Comparison of ENCODE assay signal across 23 cellular contexts in the genomic region with DNA sequence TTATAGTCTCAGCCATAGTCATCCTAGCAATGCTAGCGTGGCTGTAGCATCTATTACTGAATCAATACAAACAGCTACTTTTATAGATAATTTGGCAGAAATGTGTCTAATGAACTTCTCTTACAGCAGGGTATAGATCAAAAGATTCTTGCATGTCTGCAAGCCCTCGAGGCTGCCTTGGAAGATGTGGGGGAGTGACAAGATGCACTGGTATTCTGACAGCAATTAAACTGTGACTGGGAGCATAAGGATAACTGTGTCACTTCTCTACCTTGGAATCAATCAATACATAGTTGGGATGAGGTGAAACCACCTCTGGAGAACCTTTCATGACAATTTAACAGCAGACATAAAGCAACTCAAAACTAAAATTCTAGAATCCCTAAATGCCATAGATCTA. TPM values are rescaled to one million over a fixed set of nuclear protein-coding genes. Genes with fewer than 3 reads are reported as not detected.
"Had no signal": no experiment of that assay in that cellular context is flagged by ENCODE, and none has a peak within 500 bp of the region (broad histone marks: within the 10 kb centered on the region; RNA-seq: fewer than 3 reads in every experiment).

No MANE protein-coding gene starts in this region.

- DNase-seq: dermis blood vessel endothelial cell; dorsolateral prefrontal cortex; effector CD4-positive, alpha-beta T cell; effector memory CD8-positive, alpha-beta T cell; foreskin keratinocyte; heart right ventricle; hippocampal formation; left cardiac atrium; left lung; left ventricle myocardium superior; lower lobe of right lung; mesenchymal stem cell; mucosa of descending colon; naive B cell; naive thymus-derived CD8-positive, alpha-beta T cell had no signal

- H3K4me3 ChIP-seq: coronary artery, dorsolateral prefrontal cortex, esophagus muscularis mucosa, gastroesophageal sphincter, heart right ventricle, left lung, lower lobe of right lung, mucosa of descending colon had no signal

- H3K9me3 ChIP-seq: gastroesophageal sphincter, lower lobe of right lung, mucosa of descending colon had no signal

- ATAC-seq: effector memory CD8-positive, alpha-beta T cell; foreskin keratinocyte; gastroesophageal sphincter; heart right ventricle; left cardiac atrium; left lung; left ventricle myocardium superior; lower lobe of right lung; mucosa of descending colon; naive thymus-derived CD8-positive, alpha-beta T cell had no signal

- H3K36me3 Mint-ChIP-seq: naive thymus-derived CD8-positive, alpha-beta T cell had no signal

- H3K4me3 Mint-ChIP-seq: mesothelial cell of epicardium; naive B cell; naive thymus-derived CD8-positive, alpha-beta T cell had no signal

- H3K27ac ChIP-seq: coronary artery, dorsolateral prefrontal cortex, esophagus muscularis mucosa, foreskin keratinocyte, gastroesophageal sphincter, heart right ventricle, left lung, lower lobe of right lung had no signal

- H3K4me1 ChIP-seq: esophagus muscularis mucosa, gastroesophageal sphincter, heart right ventricle, left lung, lower lobe of right lung had no signal

- H3K9me3 Mint-ChIP-seq: effector memory CD8-positive, alpha-beta T cell had no signal

- H3K27me3 ChIP-seq: dorsolateral prefrontal cortex, esophagus muscularis mucosa, foreskin keratinocyte, gastroesophageal sphincter, heart right ventricle, left lung had no signal

- H3K27ac Mint-ChIP-seq: effector memory CD8-positive, alpha-beta T cell; mesothelial cell of epicardium; naive B cell; naive thymus-derived CD8-positive, alpha-beta T cell had no signal

- H3K36me3 ChIP-seq: esophagus muscularis mucosa, gastroesophageal sphincter, heart right ventricle, left lung, lower lobe of right lung had no signal

- H3K4me1 Mint-ChIP-seq: mesothelial cell of epicardium; naive B cell; naive thymus-derived CD8-positive, alpha-beta T cell had no signal

RNA-seq across cellular contexts. Expression of gene MYO3B, which starts 59.3 kb away (rescaled TPM):
- total RNA-seq: dermis blood vessel endothelial cell; endothelial cell of umbilical vein; gastroesophageal sphincter; left cardiac atrium; lower lobe of right lung; lung microvascular endothelial cell; mesenteric fat pad; myocyte; naive thymus-derived CD8-positive, alpha-beta T cell had no signal
- polyA plus RNA-seq: heart right ventricle; naive thymus-derived CD8-positive, alpha-beta T cell had no signal
